In genomic region chr19:41327499-41328156, GRCh38 we compare ENCODE assay signal across 8 cellular contexts. TPM values are rescaled to one million over a fixed set of nuclear protein-coding genes. Genes with fewer than 3 reads are reported as not detected.
DNase-seq lines count a peak whose midpoint lies in the region; ATAC-seq, FAIRE-seq and TF ChIP-seq lines count a peak whose summit lies in the region.

No MANE protein-coding gene starts in this region.

- no peak overlapping the region for H3K4me3 ChIP-seq in WERI-Rb-1 (ENCODE audit: low read depth, low read length)

- peak overlapping the region; percentile 39 for H3K4me3 Mint-ChIP-seq in chondrocyte (ENCODE audit: unreplicated experiment)
- H3K4me3 Mint-ChIP-seq in memory B cell = peak overlapping the region; percentile 63

- H3K9me3 Mint-ChIP-seq in chondrocyte (ENCODE audit: low read depth) (no peaks in the 10 kb centered on the region), memory B cell (no peaks in the 10 kb centered on the region)

- H3K36me3 ChIP-seq in WERI-Rb-1 = peaks cover 7% of the 10 kb centered on the region

- H3K27ac ChIP-seq in C4-2B (peak overlapping the region; percentile 10; the same call in 1 of the 2 replicates), WERI-Rb-1 (no peak overlapping the region)

- H3K27me3 Mint-ChIP-seq in chondrocyte (ENCODE audit: low read depth) = no peaks in the 10 kb centered on the region
- H3K27me3 Mint-ChIP-seq in memory B cell = no peaks in the 10 kb centered on the region

- H3K4me1 Mint-ChIP-seq in chondrocyte (ENCODE audit: low read depth) (peaks cover 67% of the 10 kb centered on the region), memory B cell (peaks cover 65% of the 10 kb centered on the region)

- DNase-seq in HTR-8/SVneo (ENCODE audit: insufficient read length, low spot score) (peak; percentile 65), chondrocyte (ENCODE audit: low spot score) (no peak), memory B cell (ENCODE audit: low spot score in 2 of 2) (peak; percentile 73 to 76), WERI-Rb-1 (no peak)
- DNase-seq in activated CD4-positive, CD25-positive, alpha-beta regulatory T cell treated with anti-CD3 and anti-CD28 coated beads, Interleukin-2, amount 50 U/mL, for 16 hours (ENCODE audit: low read depth, low spot score) = peak; percentile 70
- peak; percentile 88 to 89 for DNase-seq in stimulated activated CD8-positive, alpha-beta memory T cell treated with anti-CD3 and anti-CD28 coated beads, Interleukin-15, amount 100 ng/mL, for 48 hours (ENCODE audit: low read depth in 2 of 2)

- ATAC-seq in GM19395 (IDR thresholded peaks at IDR 0.05; ENCODE audit: unreplicated experiment) (peak; percentile 53), memory B cell (ENCODE audit: low read depth) (peak; percentile 59)

- no peak for TF ChIP-seq CTCF in C4-2B (conservative IDR thresholded peaks at IDR 0.05)
- TF ChIP-seq CTCF in chondrocyte (IDR thresholded peaks at IDR 0.05) = no peak
- TF ChIP-seq CTCF in WERI-Rb-1 (IDR thresholded peaks at IDR 0.05; ENCODE audit: low read depth, low read length) = no peak

- H3K9me3 ChIP-seq in WERI-Rb-1 (ENCODE audit: severe bottlenecking) = no peaks in the 10 kb centered on the region

- FAIRE-seq in HTR-8/SVneo (lab: Jason Lieb, UNC) = peak; percentile 91

- H3K36me3 Mint-ChIP-seq in chondrocyte (ENCODE audit: low read depth) (peaks cover 29% of the 10 kb centered on the region), memory B cell (peaks cover 21% of the 10 kb centered on the region)

- H3K27ac Mint-ChIP-seq in chondrocyte (ENCODE audit: unreplicated experiment) = peak overlapping the region; percentile 97
- peak overlapping the region; percentile 89 for H3K27ac Mint-ChIP-seq in memory B cell

- H3K27me3 ChIP-seq in WERI-Rb-1 (ENCODE audit: insufficient read depth, low read depth, severe bottlenecking) = no peaks in the 10 kb centered on the region

RNA-seq across cellular contexts. Expression of gene CCDC97, which starts 17.7 kb away (rescaled TPM):
- total RNA-seq in chondrocyte = 21.8 to 33.2 TPM (median 25.5 TPM) in 3 replicates

RNA-seq across cellular contexts. Expression of gene TGFB1, which starts 26.1 kb away (rescaled TPM):
- 188 to 197 TPM (median 195 TPM) in 3 replicates for total RNA-seq in chondrocyte

RNA-seq across cellular contexts. Expression of gene B9D2, which starts 36.3 kb away (rescaled TPM):
- total RNA-seq in chondrocyte = 2.0 to 3.0 TPM (median 2.6 TPM) in 3 replicates

RNA-seq across cellular contexts. Expression of gene TMEM91, which starts 48.7 kb away (rescaled TPM):
- 4.8 to 6.8 TPM (median 5.4 TPM) in 3 replicates for total RNA-seq in chondrocyte

Comparison
In these comparisons a context has a peak if more than half of its experiments do, and no peak if none do; other contexts are left out.
1. DNase-seq: peak in HTR-8/SVneo (single experiment), activated CD4-positive, CD25-positive, alpha-beta regulatory T cell treated with anti-CD3 and anti-CD28 coated beads, Interleukin-2, amount 50 U/mL, for 16 hours (single experiment), memory B cell (2 of 2) and stimulated activated CD8-positive, alpha-beta memory T cell treated with anti-CD3 and anti-CD28 coated beads, Interleukin-15, amount 100 ng/mL, for 48 hours (2 of 2); none in chondrocyte (single experiment) and WERI-Rb-1 (single experiment).